In the genomic region with DNA sequence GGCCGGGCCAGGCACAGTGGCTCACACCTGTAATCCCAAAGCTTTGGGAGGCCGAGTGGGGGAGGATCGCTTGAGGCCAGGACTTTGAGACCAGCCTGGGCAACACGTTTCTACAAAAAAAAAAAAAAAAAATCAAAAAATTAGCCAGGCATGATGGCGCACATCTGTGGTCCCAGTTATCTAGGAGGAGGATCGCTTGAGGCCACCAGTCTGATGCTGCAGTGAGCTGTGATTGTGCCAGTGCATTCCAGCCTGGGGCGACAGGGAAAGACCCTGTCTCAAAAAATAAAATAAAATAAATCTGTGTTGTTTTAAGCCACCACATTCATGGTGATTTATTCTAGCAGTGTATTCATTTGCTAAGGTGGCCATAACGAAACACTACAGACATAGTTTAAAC, we compare ENCODE assay signal across 11 cellular contexts. TPM values are rescaled to one million over a fixed set of nuclear protein-coding genes. Genes with fewer than 3 reads are reported as not detected.
"Had no signal": no experiment of that assay in that cellular context is flagged by ENCODE, and none has a peak within 500 bp of the region (broad histone marks: within the 10 kb centered on the region; RNA-seq: fewer than 3 reads in every experiment).

No MANE protein-coding gene starts in this region.

- H3K36me3 ChIP-seq: HAP-1 had no signal

- H3K9ac ChIP-seq: GM23248 had no signal

- ATAC-seq: GM23338, HCT116 had no signal

- H3K9me3 ChIP-seq: HAP-1 had no signal

- H3K4me2 ChIP-seq: GM23338 had no signal

- DNase-seq: GM23248, GOT3, H7, H9, HCEC 1CT, HFFc6 had no signal

- H3K4me3 ChIP-seq: GM23248, GM23338, HAP-1 had no signal

- H2AFZ ChIP-seq: GM23248, GM23338 had no signal

- H3K27ac ChIP-seq: GM23248 had no signal

RNA-seq across cellular contexts. Expression of a gene that starts 29.1 kb away (rescaled TPM):
- total RNA-seq: GM23248, GM23338, H1, H4, H7, H9, HFFc6 had no signal
- polyA plus RNA-seq: GM23248, H1 had no signal

RNA-seq across cellular contexts. Expression of a gene that starts 40.2 kb away (rescaled TPM):
- total RNA-seq: GM23338, H1, H9 had no signal
- polyA plus RNA-seq: GM23338 had no signal
